ENCODE assay signal across 1 cellular context in genomic region chr11:27367881-27368280, GRCh38.
TF ChIP-seq lines count a peak whose summit lies in the region.

No MANE protein-coding gene starts in this region.

TF ChIP-seq in SK-N-SH, 30 proteins besides CTCF, POLR2A, EP300 and RAD21 (continued from another document):
- no peak for TF ChIP-seq ZBTB33 (IDR thresholded peaks at IDR 0.05; ENCODE audit: borderline replicate concordance, low read depth)
